Comparison of ENCODE assay signal across 13 cellular contexts in genomic region chr4:65046496-65047101, GRCh38.
A peak's percentile ranks its signal among the peaks of the same experiment; 100 is the strongest.
DNase-seq lines count a peak whose midpoint lies in the region; ATAC-seq, FAIRE-seq and TF ChIP-seq lines count a peak whose summit lies in the region.
"Had no signal": no experiment of that assay in that cellular context is flagged by ENCODE, and none has a peak within 500 bp of the region (broad histone marks: within the 10 kb centered on the region; RNA-seq: fewer than 3 reads in every experiment).

No MANE protein-coding gene starts in this region.

- TF ChIP-seq POLR2A in HepG2 (IDR thresholded peaks at IDR 0.05; ENCODE audit: insufficient read depth in 1 of 2, low read depth in 2 of 2, low read length in 2 of 2) = no peak

- CTCF ChIA-PET in HEK293T (lab: Yijun Ruan, JAX) (no interaction called here), HepG2 (lab: Yijun Ruan, JAX; ENCODE audit: low intra/inter-chr PET ratio, low total read pairs) (no interaction called here)

- intact Hi-C loops in HepG2 (cut with micrococcal nuclease; ENCODE audit: unreplicated experiment) = no loop called here

- H3K27me3 ChIP-seq in HepG2 (ENCODE audit: control insufficient read depth in 1 of 2, insufficient read depth in 2 of 2, low read length in 2 of 2) = no peaks in the 10 kb centered on the region; a peak in 1 of 5 replicates
- H3K27me3 ChIP-seq: adrenal gland, tibial nerve had no signal

- FAIRE-seq in HepG2 (lab: Jason Lieb, UNC) = no peak

- H3K79me2 ChIP-seq in HepG2 (ENCODE audit: insufficient read depth, low read length) = no peaks in the 10 kb centered on the region

- no peak for TF ChIP-seq EP300 in HepG2 (IDR thresholded peaks at IDR 0.05; ENCODE audit: low read depth in 2 of 2, low read length in 2 of 2)
- no peak for TF ChIP-seq EP300 in HepG2 (CRISPR knock-in tag; IDR thresholded peaks at IDR 0.05; ENCODE audit: borderline replicate concordance)

- TF ChIP-seq CTCF in epithelial cell of esophagus (IDR thresholded peaks at IDR 0.05; ENCODE audit: insufficient read depth, low read depth, low read length, missing control alignments) (no peak), GM13977 (IDR thresholded peaks at IDR 0.05; ENCODE audit: extremely low read depth, insufficient read depth, missing control alignments) (no peak), HepG2 (CRISPR knock-in tag; IDR thresholded peaks at IDR 0.05) (no peak)

- no peak overlapping the region for H3K4me2 ChIP-seq in HepG2 (ENCODE audit: low read depth, low read length)

- H4K20me1 ChIP-seq in HepG2 (ENCODE audit: insufficient read depth, low read length) = no peaks in the 10 kb centered on the region

- no TSS peak for BruUV-seq in HepG2 (replicated peaks; lab: Mats Ljungman, UMichigan)

- no peak overlapping the region for H3K27ac ChIP-seq in HepG2 (ENCODE audit: extremely low read length, insufficient read depth, low read length)
- H3K27ac ChIP-seq: adrenal gland, tibial nerve had no signal

- no peaks in the 10 kb centered on the region for H3K9me3 ChIP-seq in HepG2 (ENCODE audit: low read length)
- H3K9me3 ChIP-seq: adrenal gland, Caco-2, tibial nerve had no signal

- TF ChIP-seq RAD21 in HepG2 (CRISPR knock-in tag; IDR thresholded peaks at IDR 0.05) = no peak

- no peak for ATAC-seq in HepG2

- in situ Hi-C loops in GM13977 (cut with MboI; ENCODE audit: low pct_unique_long_range_greater_than_20kb, low sequenced_read_pairs, unreplicated experiment) = no loop called here
- in situ Hi-C loops in HepG2 (cut with HindIII; ENCODE audit: extremely low pct_ligation_motif_present, low pct_unique_long_range_greater_than_20kb) = no loop called here

- H2AFZ ChIP-seq in HepG2 (ENCODE audit: low read length) = no peak overlapping the region

- no peaks in the 10 kb centered on the region for H3K4me1 ChIP-seq in HepG2 (ENCODE audit: insufficient read depth, low read length)
- H3K4me1 ChIP-seq: adrenal gland, Caco-2, tibial nerve had no signal

- POLR2A ChIA-PET in HEK293T (lab: Yijun Ruan, JAX) (no interaction called here), HepG2 (lab: Yijun Ruan, JAX) (no interaction called here)

- no peak overlapping the region for H3K9ac ChIP-seq in HepG2 (ENCODE audit: insufficient read depth, low read depth, low read length)

- H3K4me3 ChIP-seq in epithelial cell of esophagus (ENCODE audit: low read length) (no peak overlapping the region), HepG2 (replicated peaks in 1 of 3; ENCODE audit: insufficient read depth in 1 of 3, low read depth in 2 of 3, low read length in 3 of 3) (no peak overlapping the region)
- H3K4me3 ChIP-seq: adrenal gland, tibial nerve had no signal

- no peaks in the 10 kb centered on the region for H3K36me3 ChIP-seq in HepG2 (replicated peaks in 1 of 2; ENCODE audit: control insufficient read depth in 1 of 2, insufficient read depth in 2 of 2, low read length in 2 of 2)
- H3K36me3 ChIP-seq: adrenal gland, tibial nerve had no signal

- no peak for DNase-seq in HEK293T (ENCODE audit: extremely low spot score)
- DNase-seq in NCI-H226 = peak; percentile 85
- DNase-seq in epithelial cell of esophagus (ENCODE audit: low read depth) = peak; percentile 34
- peak; percentile 6 for DNase-seq in putamen (ENCODE audit: low spot score)
- DNase-seq in HuH-7.5 (ENCODE audit: low spot score) = no peak
- no peak for DNase-seq in GM13977 (ENCODE audit: low spot score)
- DNase-seq in HepG2 (ENCODE audit: low spot score) = no peak
- DNase-seq: activated CD4-positive, CD25-positive, alpha-beta regulatory T cell treated with anti-CD3 and anti-CD28 coated beads, Interleukin-2, amount 50 U/mL, for 72 hours; adrenal gland; Caco-2; hippocampal formation; mesendoderm had no signal

- 0% methylated on average over 1 of the region's 1 CpG for WGBS in HepG2 (ENCODE audit: low lambda C conversion rate)

TF ChIP-seq in HEK293T, 16 proteins besides CTCF, POLR2A, EP300 and RAD21:
- TF ChIP-seq FOXK2 (IDR thresholded peaks at IDR 0.05) (no peak), PKNOX1 (IDR thresholded peaks at IDR 0.05) (peak; percentile 53; the same call in 1 of the 2 replicates)

TF ChIP-seq in HepG2, 621 proteins besides CTCF, POLR2A, EP300 and RAD21:
- TF ChIP-seq ATF7 (IDR thresholded peaks at IDR 0.05) (no peak), ATF7 (CRISPR knock-in tag; IDR thresholded peaks at IDR 0.05) (no peak), ZNF746 (CRISPR knock-in tag; IDR thresholded peaks at IDR 0.05) (no peak), PHF21A (CRISPR knock-in tag; IDR thresholded peaks at IDR 0.05) (no peak), TBX2 (CRISPR knock-in tag; IDR thresholded peaks at IDR 0.05; ENCODE audit: borderline replicate concordance) (no peak), SPEN (CRISPR knock-in tag; IDR thresholded peaks at IDR 0.05; ENCODE audit: low read depth) (no peak), HMG20B (CRISPR knock-in tag; conservative IDR thresholded peaks at IDR 0.05) (no peak), TP53 (CRISPR knock-in tag; conservative IDR thresholded peaks at IDR 0.05) (no peak), HNF4A (CRISPR knock-in tag; IDR thresholded peaks at IDR 0.05) (no peak)

Comparison
In these comparisons a context has a peak if more than half of its experiments do, and no peak if none do; other contexts are left out.
1. DNase-seq: peak in NCI-H226 (single experiment), epithelial cell of esophagus (single experiment) and putamen (single experiment); none in HEK293T (single experiment), HuH-7.5 (single experiment), GM13977 (single experiment) and HepG2 (single experiment).